Comparison of ENCODE assay signal across 29 cellular contexts in genomic region chr1:187114788-187115187, GRCh38.
"Had no signal": no experiment of that assay in that cellular context is flagged by ENCODE, and none has a peak within 500 bp of the region (broad histone marks: within the 10 kb centered on the region; RNA-seq: fewer than 3 reads in every experiment).

No MANE protein-coding gene starts in this region.

- H3K9ac ChIP-seq: neural progenitor cell, parathyroid adenoma had no signal

- H3K4me2 ChIP-seq: neural progenitor cell, smooth muscle cell had no signal

- ATAC-seq: naive thymus-derived CD4-positive, alpha-beta T cell; natural killer cell; psoas muscle; right cardiac atrium; sciatic nerve; stimulated activated memory B cell treated with anti-CD40 and anti-IgM and Interleukin-4, amounts not matched to agents 10 μg/mL and 1 μg/mL and 100 μg/mL, for 72 hours; stimulated activated naive CD8-positive, alpha-beta T cell treated with anti-CD3 and anti-CD28 coated beads, Interleukin-15, amount 100 ng/mL, for 72 hours; stimulated activated naive CD8-positive, alpha-beta T cell treated with anti-CD3 and anti-CD28 coated beads, Interleukin-15, Interleukin-2, amounts not matched to agents 100 U/mL and 50 U/mL, for 24 hours; upper lobe of right lung had no signal

- H2AFZ ChIP-seq: neural progenitor cell, parathyroid adenoma had no signal

- H3K4me3 ChIP-seq: neural progenitor cell, ovary, psoas muscle, skin epidermis, smooth muscle cell, spleen, suprapubic skin, testis, tibial artery, transverse colon, upper lobe of right lung, uterus had no signal

- H3K27ac ChIP-seq: neural progenitor cell, ovary, parathyroid adenoma, psoas muscle, skin epidermis, spleen, suprapubic skin, testis, tibial artery, transverse colon, upper lobe of right lung, uterus had no signal

- H3K27me3 ChIP-seq: neural progenitor cell, ovary, spleen, suprapubic skin, testis, tibial artery, transverse colon, upper lobe of right lung, uterus had no signal

- H3K4me1 ChIP-seq: neural progenitor cell, parathyroid adenoma, psoas muscle, spleen, suprapubic skin, testis, tibial artery, transverse colon, upper lobe of right lung, uterus had no signal

- H3K36me3 ChIP-seq: neural progenitor cell, ovary, spleen, suprapubic skin, tibial artery, transverse colon, upper lobe of right lung, uterus had no signal

- DNase-seq: naive thymus-derived CD4-positive, alpha-beta T cell; natural killer cell; occipital lobe; ovary; posterior cingulate gyrus; psoas muscle; right cardiac atrium; spleen; stimulated activated CD4-positive, alpha-beta T cell treated with anti-CD3 and anti-CD28 coated beads, Interleukin-12 subunit alpha, Interleukin-12 subunit beta, amount 100 ng/mL, for 4 hours; stimulated activated CD4-positive, alpha-beta T cell treated with anti-CD3 and anti-CD28 coated beads, Interleukin-1b, Interleukin-23, amount 100 ng/mL, for 48 hours; stimulated activated CD4-positive, alpha-beta T cell treated with anti-CD3 and anti-CD28 coated beads, Interleukin-4, amount 100 ng/mL, for 1 hour; stimulated activated CD4-positive, alpha-beta T cell treated with anti-CD3 and anti-CD28 coated beads, Interleukin-4, amount 100 ng/mL, for 4 hours; stimulated activated CD8-positive, alpha-beta memory T cell treated with anti-CD3 and anti-CD28 coated beads, Interleukin-4, amount 100 ng/mL, for 48 hours; stimulated activated naive CD4-positive, alpha-beta T cell; stimulated activated naive CD8-positive, alpha-beta T cell treated with anti-CD3 and anti-CD28 coated beads, Interleukin-15, amount 100 ng/mL, for 72 hours; stimulated activated naive CD8-positive, alpha-beta T cell treated with anti-CD3 and anti-CD28 coated beads, Interleukin-15, Interleukin-2, amounts not matched to agents 100 U/mL and 50 U/mL, for 24 hours; substantia nigra; testis; tibial artery; transverse colon; upper lobe of right lung; uterus had no signal

- H3K79me2 ChIP-seq: parathyroid adenoma had no signal

- H3K9me3 ChIP-seq: ovary, psoas muscle, spleen, suprapubic skin, testis, tibial artery, transverse colon, upper lobe of right lung, uterus had no signal
